In genomic region chr10:14459670-14460069, GRCh38 we compare ENCODE assay signal across 1 cellular context.
TF ChIP-seq lines count a peak whose summit lies in the region.

No MANE protein-coding gene starts in this region.

TF ChIP-seq in SK-N-SH treated with all-trans-retinoic acid at 6 μM for 48 hours, 23 proteins besides CTCF, POLR2A, EP300 and RAD21 (continued from another document):
- no peak for TF ChIP-seq OSR1 (CRISPR knock-in tag; IDR thresholded peaks at IDR 0.05)
TF ChIP-seq in SK-N-SH treated with all-trans-retinoic acid at 6 μM for 48 hours: peak in this region for 0.
